Comparison of ENCODE assay signal across 38 cellular contexts in the genomic region with DNA sequence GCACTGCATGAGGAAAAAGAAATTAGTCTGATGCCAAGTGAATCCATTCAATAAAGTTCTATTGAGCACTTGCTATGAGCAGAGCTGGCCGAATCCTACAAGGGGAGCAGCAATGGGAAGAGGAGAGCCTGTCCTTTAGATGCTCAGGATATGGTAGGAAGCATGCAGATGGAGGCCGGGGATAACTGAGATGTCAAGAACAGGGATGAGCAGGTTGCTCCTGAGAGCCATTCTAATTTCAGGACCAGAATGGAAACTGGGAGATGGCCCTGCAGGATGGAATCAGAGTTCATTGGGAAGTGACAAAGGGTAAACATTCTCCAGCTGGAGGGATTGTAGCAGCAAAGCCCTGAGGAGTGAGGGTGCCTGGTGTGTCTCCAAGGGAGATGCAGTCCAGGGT.
"Had no signal": no experiment of that assay in that cellular context is flagged by ENCODE, and none has a peak within 500 bp of the region (broad histone marks: within the 10 kb centered on the region; RNA-seq: fewer than 3 reads in every experiment).

No MANE protein-coding gene starts in this region.

- H3K27me3 Mint-ChIP-seq: activated naive CD4-positive, alpha-beta T cell treated with anti-CD3 and anti-CD28 coated beads, Interleukin-2, amount 10 ng/mL, durations not matched to agents 7 days and 5 days; activated naive CD8-positive, alpha-beta T cell treated with anti-CD3 and anti-CD28 coated beads for 36 hours; activated naive CD8-positive, alpha-beta T cell treated with anti-CD3 and anti-CD28 coated beads, Interleukin-2, amount 10 ng/mL, durations not matched to agents 7 days and 5 days; activated naive CD8-positive, alpha-beta T cell treated with anti-CD3 and anti-CD28 coated beads, Interleukin-2, amount 50 U/mL, for 24 hours; activated T-cell treated with anti-CD3 and anti-CD28 coated beads, Interleukin-2, amount 50 U/mL, for 24 hours; activated T-helper 17 cell treated with anti-CD3 and anti-CD28 coated beads, Interleukin-2, amount 50 U/mL, for 72 hours; central memory CD8-positive, alpha-beta T cell had no signal

- H3K27ac Mint-ChIP-seq: activated naive CD4-positive, alpha-beta T cell treated with anti-CD3 and anti-CD28 coated beads for 36 hours; activated naive CD4-positive, alpha-beta T cell treated with anti-CD3 and anti-CD28 coated beads, Interleukin-2, amount 10 ng/mL, durations not matched to agents 7 days and 5 days; activated naive CD4-positive, alpha-beta T cell treated with anti-CD3 and anti-CD28 coated beads, Interleukin-2, amount 50 U/mL, for 24 hours; activated naive CD4-positive, alpha-beta T cell treated with anti-CD3 and anti-CD28 coated beads, Interleukin-2, amount 50 U/mL, for 72 hours; activated naive CD8-positive, alpha-beta T cell; activated naive CD8-positive, alpha-beta T cell treated with anti-CD3 and anti-CD28 coated beads for 36 hours; activated naive CD8-positive, alpha-beta T cell treated with anti-CD3 and anti-CD28 coated beads, Interleukin-2, amount 10 ng/mL, durations not matched to agents 7 days and 5 days; activated naive CD8-positive, alpha-beta T cell treated with anti-CD3 and anti-CD28 coated beads, Interleukin-2, amount 50 U/mL, for 24 hours; activated T-cell treated with anti-CD3 and anti-CD28 coated beads, Interleukin-2, amount 50 U/mL, for 24 hours; activated T-cell treated with anti-CD3 and anti-CD28 coated beads, Interleukin-2, amount 50 U/mL, for 72 hours; activated T-helper 1 cell treated with anti-CD3 and anti-CD28 coated beads, Interleukin-12 subunit alpha, Interleukin-12 subunit beta, Interleukin-2, Interleukin-4 antibody, amounts not matched to agents 30 ng/mL and 10 ng/mL and 1 ng/mL, durations not matched to agents 14 hours and 24 hours and 36 hours; activated T-helper 17 cell treated with anti-CD3 and anti-CD28 coated beads, Interleukin-2, amount 50 U/mL, for 72 hours; activated T-helper 2 cell treated with anti-CD3 and anti-CD28 coated beads, Interferon-gamma antibody, Interleukin-2, Interleukin-4, amounts not matched to agents 10 μg/mL and 5 μg/mL and 100 μg/mL, durations not matched to agents 14 hours and 24 hours and 36 hours had no signal

- DNase-seq: activated effector memory CD4-positive, alpha-beta T cell treated with anti-CD3 and anti-CD28 coated beads, Interleukin-2, amount 50 U/mL, for 16 hours; activated effector memory CD4-positive, alpha-beta T cell treated with Interleukin-2 at 50 U/mL for 16 hours; activated gamma-delta T cell; activated gamma-delta T cell treated with Interleukin-2 at 50 U/mL for 16 hours; activated naive CD4-positive, alpha-beta T cell; activated naive CD4-positive, alpha-beta T cell treated with anti-CD3 and anti-CD28 coated beads for 36 hours; activated naive CD4-positive, alpha-beta T cell treated with anti-CD3 and anti-CD28 coated beads, Interleukin-2, amount 10 ng/mL, durations not matched to agents 7 days and 5 days; activated naive CD4-positive, alpha-beta T cell treated with anti-CD3 and anti-CD28 coated beads, Interleukin-2, amount 50 U/mL, for 16 hours; activated naive CD4-positive, alpha-beta T cell treated with Interleukin-2 at 50 U/mL for 16 hours; activated naive CD8-positive, alpha-beta T cell treated with anti-CD3 and anti-CD28 coated beads for 36 hours; activated naive CD8-positive, alpha-beta T cell treated with anti-CD3 and anti-CD28 coated beads, Interleukin-2, amount 10 ng/mL, durations not matched to agents 7 days and 5 days; activated naive CD8-positive, alpha-beta T cell treated with anti-CD3 and anti-CD28 coated beads, Interleukin-2, amount 50 U/mL, for 24 hours; activated T-cell treated with anti-CD3 and anti-CD28 coated beads, Interleukin-2, amount 50 U/mL, for 1 hour; activated T-cell treated with anti-CD3 and anti-CD28 coated beads, Interleukin-2, amount 50 U/mL, for 24 hours; activated T-cell treated with anti-CD3 and anti-CD28 coated beads, Interleukin-2, amount 50 U/mL, for 4 hours; activated T-cell treated with anti-CD3 and anti-CD28 coated beads, Interleukin-2, amount 50 U/mL, for 48 hours; activated T-cell treated with anti-CD3 and anti-CD28 coated beads, Interleukin-2, amount 50 U/mL, for 72 hours; adrenal gland; amniotic stem cell; amygdala; anterior cingulate cortex; aorta; body of pancreas; brain microvascular endothelial cell; caudate nucleus; central memory CD4-positive, alpha-beta T cell; cerebellar nuclear complex had no signal

- H3K4me1 Mint-ChIP-seq: activated naive CD4-positive, alpha-beta T cell treated with anti-CD3 and anti-CD28 coated beads, Interleukin-2, amount 10 ng/mL, durations not matched to agents 7 days and 5 days; activated naive CD4-positive, alpha-beta T cell treated with anti-CD3 and anti-CD28 coated beads, Interleukin-2, amount 50 U/mL, for 24 hours; activated naive CD8-positive, alpha-beta T cell treated with anti-CD3 and anti-CD28 coated beads for 36 hours; activated naive CD8-positive, alpha-beta T cell treated with anti-CD3 and anti-CD28 coated beads, Interleukin-2, amount 10 ng/mL, durations not matched to agents 7 days and 5 days; activated naive CD8-positive, alpha-beta T cell treated with anti-CD3 and anti-CD28 coated beads, Interleukin-2, amount 50 U/mL, for 24 hours; activated T-helper 17 cell treated with anti-CD3 and anti-CD28 coated beads, Interleukin-2, amount 50 U/mL, for 72 hours; brain; central memory CD8-positive, alpha-beta T cell had no signal

- H3K9me3 Mint-ChIP-seq: activated naive CD4-positive, alpha-beta T cell treated with anti-CD3 and anti-CD28 coated beads for 36 hours; activated naive CD4-positive, alpha-beta T cell treated with anti-CD3 and anti-CD28 coated beads, Interleukin-2, amount 10 ng/mL, durations not matched to agents 7 days and 5 days; activated naive CD4-positive, alpha-beta T cell treated with anti-CD3 and anti-CD28 coated beads, Interleukin-2, amount 50 U/mL, for 24 hours; activated naive CD8-positive, alpha-beta T cell treated with anti-CD3 and anti-CD28 coated beads, Interleukin-2, amount 10 ng/mL, durations not matched to agents 7 days and 5 days; activated naive CD8-positive, alpha-beta T cell treated with anti-CD3 and anti-CD28 coated beads, Interleukin-2, amount 50 U/mL, for 24 hours; activated T-cell treated with anti-CD3 and anti-CD28 coated beads, Interleukin-2, amount 50 U/mL, for 24 hours; activated T-helper 1 cell treated with anti-CD3 and anti-CD28 coated beads, Interleukin-12 subunit alpha, Interleukin-12 subunit beta, Interleukin-2, Interleukin-4 antibody, amounts not matched to agents 30 ng/mL and 10 ng/mL and 1 ng/mL, durations not matched to agents 14 hours and 24 hours and 36 hours; activated T-helper 2 cell treated with anti-CD3 and anti-CD28 coated beads, Interferon-gamma antibody, Interleukin-2, Interleukin-4, amounts not matched to agents 10 μg/mL and 5 μg/mL and 100 μg/mL, durations not matched to agents 14 hours and 24 hours and 36 hours had no signal

- H3K4me3 ChIP-seq: adrenal gland, ascending aorta, body of pancreas, breast epithelium, cardiac muscle cell had no signal

- H3K36me3 Mint-ChIP-seq: activated naive CD4-positive, alpha-beta T cell treated with anti-CD3 and anti-CD28 coated beads, Interleukin-2, amount 10 ng/mL, durations not matched to agents 7 days and 5 days; activated naive CD4-positive, alpha-beta T cell treated with anti-CD3 and anti-CD28 coated beads, Interleukin-2, amount 50 U/mL, for 24 hours; activated naive CD4-positive, alpha-beta T cell treated with anti-CD3 and anti-CD28 coated beads, Interleukin-2, amount 50 U/mL, for 72 hours; activated naive CD8-positive, alpha-beta T cell; activated naive CD8-positive, alpha-beta T cell treated with anti-CD3 and anti-CD28 coated beads for 36 hours; activated naive CD8-positive, alpha-beta T cell treated with anti-CD3 and anti-CD28 coated beads, Interleukin-2, amount 10 ng/mL, durations not matched to agents 7 days and 5 days; brain had no signal

- H3K27me3 ChIP-seq: adrenal gland, ascending aorta, body of pancreas, brain microvascular endothelial cell, breast epithelium, cardiac muscle cell had no signal

- ATAC-seq: activated naive CD4-positive, alpha-beta T cell treated with anti-CD3 and anti-CD28 coated beads, Interleukin-2, amount 50 U/mL, for 72 hours; activated naive CD8-positive, alpha-beta T cell treated with anti-CD3 and anti-CD28 coated beads, Interleukin-2, amount 50 U/mL, for 24 hours; activated T-cell treated with anti-CD3 and anti-CD28 coated beads, Interleukin-2, amount 50 U/mL, for 4 hours; activated T-cell treated with anti-CD3 and anti-CD28 coated beads, Interleukin-2, amount 50 U/mL, for 72 hours; activated T-helper 17 cell treated with anti-CD3 and anti-CD28 coated beads, Interleukin-2, amount 50 U/mL, for 72 hours; body of pancreas had no signal

- H3K27ac ChIP-seq: adrenal gland, ascending aorta, body of pancreas, brain microvascular endothelial cell, breast epithelium, cardiac muscle cell had no signal

- H3K9me3 ChIP-seq: adrenal gland, ascending aorta, breast epithelium had no signal

- H3K4me1 ChIP-seq: adrenal gland, ascending aorta, body of pancreas, breast epithelium had no signal

- H3K36me3 ChIP-seq: adrenal gland, ascending aorta, brain microvascular endothelial cell, breast epithelium, cardiac muscle cell had no signal

- H3K4me3 Mint-ChIP-seq: activated naive CD4-positive, alpha-beta T cell treated with anti-CD3 and anti-CD28 coated beads for 36 hours; activated naive CD4-positive, alpha-beta T cell treated with anti-CD3 and anti-CD28 coated beads, Interleukin-2, amount 10 ng/mL, durations not matched to agents 7 days and 5 days; activated naive CD4-positive, alpha-beta T cell treated with anti-CD3 and anti-CD28 coated beads, Interleukin-2, amount 50 U/mL, for 24 hours; activated naive CD8-positive, alpha-beta T cell; activated naive CD8-positive, alpha-beta T cell treated with anti-CD3 and anti-CD28 coated beads for 36 hours; activated naive CD8-positive, alpha-beta T cell treated with anti-CD3 and anti-CD28 coated beads, Interleukin-2, amount 10 ng/mL, durations not matched to agents 7 days and 5 days; activated naive CD8-positive, alpha-beta T cell treated with anti-CD3 and anti-CD28 coated beads, Interleukin-2, amount 50 U/mL, for 24 hours; activated T-cell treated with anti-CD3 and anti-CD28 coated beads, Interleukin-2, amount 50 U/mL, for 24 hours; activated T-cell treated with anti-CD3 and anti-CD28 coated beads, Interleukin-2, amount 50 U/mL, for 4 hours; activated T-cell treated with anti-CD3 and anti-CD28 coated beads, Interleukin-2, amount 50 U/mL, for 72 hours; activated T-helper 1 cell treated with anti-CD3 and anti-CD28 coated beads, Interleukin-12 subunit alpha, Interleukin-12 subunit beta, Interleukin-2, Interleukin-4 antibody, amounts not matched to agents 30 ng/mL and 10 ng/mL and 1 ng/mL, durations not matched to agents 14 hours and 24 hours and 36 hours; activated T-helper 17 cell treated with anti-CD3 and anti-CD28 coated beads, Interleukin-2, amount 50 U/mL, for 72 hours; brain; central memory CD8-positive, alpha-beta T cell had no signal
